Comparison of ENCODE assay signal across 8 cellular contexts in the genomic region with DNA sequence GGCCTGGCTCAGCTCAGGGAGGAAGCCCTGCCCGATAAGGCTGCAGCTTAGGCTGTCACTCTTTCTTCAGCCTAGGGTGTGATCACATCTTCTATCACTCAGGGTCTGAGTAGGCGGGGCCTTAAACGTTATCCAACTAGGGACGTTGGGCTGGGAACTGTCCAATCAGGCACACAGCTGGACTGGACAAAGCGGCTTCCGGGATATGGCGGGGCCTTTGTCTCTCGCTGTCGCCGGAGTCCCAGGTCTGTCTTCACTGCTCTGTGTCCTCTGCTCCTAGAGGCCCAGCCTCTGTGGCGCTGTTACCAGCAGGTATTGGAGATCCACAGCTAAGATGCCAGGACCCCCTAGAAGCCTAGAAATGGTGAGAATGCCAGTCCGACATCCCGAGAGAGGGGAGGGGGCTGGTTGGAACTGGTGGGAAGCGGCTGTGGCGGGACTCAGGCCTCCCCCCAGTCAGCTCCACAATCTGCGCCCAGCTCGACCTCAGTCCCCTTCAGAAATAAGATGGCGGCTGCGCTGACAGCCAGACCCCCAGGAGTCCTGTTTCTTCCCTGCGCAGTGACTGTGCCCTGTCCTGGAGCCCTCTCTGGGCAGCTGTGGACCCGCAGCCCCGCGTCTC. TPM values are rescaled to one million over a fixed set of nuclear protein-coding genes. Genes with fewer than 3 reads are reported as not detected.
DNase-seq lines count a peak whose midpoint lies in the region; ATAC-seq, FAIRE-seq and TF ChIP-seq lines count a peak whose summit lies in the region.

A gene (plus strand): TSS at position 214 of the 622 bp plus-strand sequence. CDS start 121 bp downstream, at position 335.

- H3K27me3 Mint-ChIP-seq in CD14-positive monocyte (ENCODE audit: low read depth in 3 of 3) = peaks cover 0 to 3% (median 0%) of the 10 kb centered on the region in 3 donors

- DNase-seq in CD14-positive monocyte (ENCODE audit: low spot score) = peak; percentile 88
- DNase-seq in HPDE6-E6E7 (ENCODE audit: extremely low spot score) = peak; percentile 94
- peak; percentile 89 for DNase-seq in RWPE2 (ENCODE audit: low spot score)
- DNase-seq in activated naive CD4-positive, alpha-beta T cell treated with Interleukin-2 at 50 U/mL for 16 hours = peak; percentile 79
- peak; percentile 45 to 82 for DNase-seq in frontal cortex (ENCODE audit: low spot score in 2 of 2)
- peak; percentile 96 for DNase-seq in stromal cell of bone marrow (ENCODE audit: low read depth)

- peaks cover 2% of the 10 kb centered on the region for H3K4me1 ChIP-seq in RWPE2 (ENCODE audit: insufficient read depth, poor library complexity, severe bottlenecking)
- H3K4me1 ChIP-seq in neuron (ENCODE audit: insufficient read depth, low read length) = no peaks in the 10 kb centered on the region

- H3K27me3 ChIP-seq in RWPE2 (ENCODE audit: insufficient read depth, poor library complexity, severe bottlenecking) (no peaks in the 10 kb centered on the region), neuron (ENCODE audit: insufficient read depth, low read length) (no peaks in the 10 kb centered on the region)

- H3K27ac ChIP-seq in RWPE2 (ENCODE audit: poor library complexity, severe bottlenecking) = peak within 1 kb of the TSS; percentile 60

- H3K9me3 ChIP-seq in RWPE2 (ENCODE audit: severe bottlenecking) (no peaks in the 10 kb centered on the region), neuron (ENCODE audit: low read length) (peaks cover 3% of the 10 kb centered on the region)

- H2AFZ ChIP-seq in neuron (ENCODE audit: low read depth, low read length) = no peak within 1 kb of the TSS

- H3K27ac Mint-ChIP-seq in CD14-positive monocyte = peak within 1 kb of the TSS; percentile 95 to 99 (median 96)

- peaks cover 6% of the 10 kb centered on the region for H3K4me1 Mint-ChIP-seq in CD14-positive monocyte

- peaks cover 9 to 24% of the 10 kb centered on the region in 2 donors for H3K36me3 Mint-ChIP-seq in CD14-positive monocyte

- peaks cover 8 to 44% (median 28%) of the 10 kb centered on the region in 7 donors for H3K9me3 Mint-ChIP-seq in CD14-positive monocyte

- intact Hi-C loops in CD14-positive monocyte (cut with micrococcal nuclease) = loop anchor here in 1 of 2 donors (10.0 kb wide), 1 partner anchor 52 kb away; no protein-coding TSS in a partner anchor

- H3K36me3 ChIP-seq in RWPE2 (ENCODE audit: low read depth) = peaks cover 16% of the 10 kb centered on the region
- H3K36me3 ChIP-seq in neuron (ENCODE audit: insufficient read depth, low read length) = peaks cover 6% of the 10 kb centered on the region

- H3K4me3 Mint-ChIP-seq in CD14-positive monocyte = peak within 1 kb of the TSS; percentile 91 to 95

- ATAC-seq in GM19455 (IDR thresholded peaks at IDR 0.05; ENCODE audit: unreplicated experiment) (peak; percentile 99), RWPE2 (ENCODE audit: low read depth) (peak; percentile 100)

- H3K4me3 ChIP-seq in RWPE2 (ENCODE audit: severe bottlenecking) = peak within 1 kb of the TSS; percentile 65
- H3K4me3 ChIP-seq in neuron (ENCODE audit: low read length) = peak within 1 kb of the TSS; percentile 70

- TF ChIP-seq CTCF in CD14-positive monocyte (IDR thresholded peaks at IDR 0.05) (no peak), RWPE2 (IDR thresholded peaks at IDR 0.05; ENCODE audit: poor library complexity, severe bottlenecking) (no peak)

- FAIRE-seq in frontal cortex (lab: Jason Lieb, UNC) = peak; percentile 36

RNA-seq across cellular contexts. Expression of the gene that starts here (rescaled TPM):
- 1 to 10 TPM; 1.4 to 1.7 TPM for polyA plus RNA-seq in CD14-positive monocyte
- total RNA-seq in frontal cortex = 112 TPM

Comparison
In these comparisons a context has a peak if more than half of its experiments do, and no peak if none do; other contexts are left out.
1. Peak in every context shown above with its lines: DNase-seq, ATAC-seq, H3K4me3 ChIP-seq and H3K27ac ChIP-seq.